Comparison of ENCODE assay signal across 6 cellular contexts in genomic region chr6:126333729-126334128, GRCh38.
"Had no signal": no experiment of that assay in that cellular context is flagged by ENCODE, and none has a peak within 500 bp of the region (broad histone marks: within the 10 kb centered on the region; RNA-seq: fewer than 3 reads in every experiment).

No MANE protein-coding gene starts in this region.

- DNase-seq: Karpas-422, Kasumi-1, KBM-7, KG1 had no signal

- H3K4me2 ChIP-seq: KMS-11 had no signal

- H3K9ac ChIP-seq: KMS-11 had no signal

- H3K27ac ChIP-seq: HL-60, KMS-11 had no signal
